In genomic region chr14:30572237-30572636, GRCh38 we compare ENCODE assay signal across 17 cellular contexts. TPM values are rescaled to one million over a fixed set of nuclear protein-coding genes. Genes with fewer than 3 reads are reported as not detected.
DNase-seq lines count a peak whose midpoint lies in the region; ATAC-seq, FAIRE-seq and TF ChIP-seq lines count a peak whose summit lies in the region.
"Had no signal": no experiment of that assay in that cellular context is flagged by ENCODE, and none has a peak within 500 bp of the region (broad histone marks: within the 10 kb centered on the region; RNA-seq: fewer than 3 reads in every experiment).

No MANE protein-coding gene starts in this region.

- H3K9me3 ChIP-seq in T-helper 17 cell (ENCODE audit: control insufficient read depth, low read length, poor library complexity, severe bottlenecking), result no peaks in the 10 kb centered on the region

- H3K4me3 Mint-ChIP-seq in activated T-helper 17 cell treated with anti-CD3 and anti-CD28 coated beads, Interleukin-2, amount 50 U/mL, for 72 hours, result no peak overlapping the region
- H3K4me3 Mint-ChIP-seq in mesothelial cell of epicardium (no peak overlapping the region), T-helper 17 cell (no peak overlapping the region)

- peak; percentile 25 for FAIRE-seq in D721Med (lab: Jason Lieb, UNC)
- FAIRE-seq in HTR-8/SVneo (lab: Jason Lieb, UNC), result peak; percentile 76
- FAIRE-seq: GM12892, H1 had no signal

- H3K4me1 Mint-ChIP-seq in activated T-helper 17 cell treated with anti-CD3 and anti-CD28 coated beads, Interleukin-2, amount 50 U/mL, for 72 hours, result peaks cover 57% of the 10 kb centered on the region
- peaks cover 33% of the 10 kb centered on the region for H3K4me1 Mint-ChIP-seq in mesothelial cell of epicardium
- H3K4me1 Mint-ChIP-seq in T-helper 17 cell, result peaks cover 61% of the 10 kb centered on the region

- peaks cover 8% of the 10 kb centered on the region for H3K36me3 Mint-ChIP-seq in activated T-helper 17 cell treated with anti-CD3 and anti-CD28 coated beads, Interleukin-2, amount 50 U/mL, for 72 hours (ENCODE audit: low read depth)
- no peaks in the 10 kb centered on the region for H3K36me3 Mint-ChIP-seq in mesothelial cell of epicardium
- peaks cover 5% of the 10 kb centered on the region for H3K36me3 Mint-ChIP-seq in T-helper 17 cell (ENCODE audit: low read depth)

- H3K27me3 Mint-ChIP-seq in activated T-helper 17 cell treated with anti-CD3 and anti-CD28 coated beads, Interleukin-2, amount 50 U/mL, for 72 hours, result no peaks in the 10 kb centered on the region
- H3K27me3 Mint-ChIP-seq in mesothelial cell of epicardium (ENCODE audit: low read depth), result no peaks in the 10 kb centered on the region
- no peaks in the 10 kb centered on the region for H3K27me3 Mint-ChIP-seq in T-helper 17 cell
- H3K27me3 Mint-ChIP-seq: CD4-positive, alpha-beta memory T cell had no signal

- TF ChIP-seq CTCF in D721Med (IDR thresholded peaks at IDR 0.05; ENCODE audit: insufficient read depth, missing control alignments) (no peak), mesothelial cell of epicardium (IDR thresholded peaks at IDR 0.05; ENCODE audit: unreplicated experiment) (no peak)

- ATAC-seq in activated T-helper 17 cell treated with anti-CD3 and anti-CD28 coated beads, Interleukin-2, amount 50 U/mL, for 72 hours (replicated peaks), result peak; percentile 14
- no peak for ATAC-seq in T-helper 17 cell
- ATAC-seq: HCT116 had no signal

- no peak overlapping the region for H3K27ac Mint-ChIP-seq in activated T-helper 17 cell treated with anti-CD3 and anti-CD28 coated beads, Interleukin-2, amount 50 U/mL, for 72 hours
- H3K27ac Mint-ChIP-seq in mesothelial cell of epicardium (peak overlapping the region; percentile 49), T-helper 17 cell (no peak overlapping the region)

- DNase-seq in D721Med (ENCODE audit: insufficient read length, low spot score) (no peak), HTR-8/SVneo (ENCODE audit: insufficient read length, low spot score) (no peak), mesothelial cell of epicardium (ENCODE audit: low spot score in 2 of 2, unreplicated experiment in 2 of 2) (no peak), HCEC 1CT (no peak), T-helper 17 cell (no peak)
- DNase-seq: C1 segment of cervical spinal cord; Calu3; CD4-positive, alpha-beta memory T cell; COR-L47; DMS153; DND-41; GM23248; H7 had no signal

- H3K9me3 Mint-ChIP-seq in activated T-helper 17 cell treated with anti-CD3 and anti-CD28 coated beads, Interleukin-2, amount 50 U/mL, for 72 hours, result no peaks in the 10 kb centered on the region
- H3K9me3 Mint-ChIP-seq in mesothelial cell of epicardium, result peaks cover 9% of the 10 kb centered on the region

RNA-seq across cellular contexts. Expression of gene G2E3, which starts 13.3 kb away (rescaled TPM):
- total RNA-seq in activated T-helper 17 cell treated with anti-CD3 and anti-CD28 coated beads, Interleukin-2, amount 50 U/mL, for 72 hours, result 10 to 100 TPM; 30.0 to 40.5 TPM
- 34.3 to 39.3 TPM (median 36.4 TPM) in 3 replicates for total RNA-seq in mesothelial cell of epicardium
- total RNA-seq in T-helper 17 cell, result 10 to 100 TPM; 25.0 to 27.7 TPM

RNA-seq across cellular contexts. Expression of gene SCFD1, which starts 49.9 kb away (rescaled TPM):
- total RNA-seq in activated T-helper 17 cell treated with anti-CD3 and anti-CD28 coated beads, Interleukin-2, amount 50 U/mL, for 72 hours, result 10 to 100 TPM; 53.9 to 70.7 TPM
- total RNA-seq in mesothelial cell of epicardium, result 94.6 to 103 TPM (median 99.4 TPM) in 3 replicates
- 10 to 100 TPM; 77.3 to 98.0 TPM for total RNA-seq in T-helper 17 cell
